In genomic region chr9:112921549-112921948, GRCh38 we compare ENCODE assay signal across 9 cellular contexts. TPM values are rescaled to one million over a fixed set of nuclear protein-coding genes. Genes with fewer than 3 reads are reported as not detected.
DNase-seq lines count a peak whose midpoint lies in the region; ATAC-seq, FAIRE-seq and TF ChIP-seq lines count a peak whose summit lies in the region.
"Had no signal": no experiment of that assay in that cellular context is flagged by ENCODE, and none has a peak within 500 bp of the region (broad histone marks: within the 10 kb centered on the region; RNA-seq: fewer than 3 reads in every experiment).

No MANE protein-coding gene starts in this region.

- H3K9me3 ChIP-seq in A549 (0 out of 3 replicates have a peak, but pooled peaks cover 7% of the 10 kb centered on the region), GM12878 (replicated peaks; ENCODE audit: control insufficient read depth, insufficient read depth, low read length) (no peaks in the 10 kb centered on the region; the same call in 2 of the 3 replicates)

- TF ChIP-seq POLR2A in A549 (IDR thresholded peaks at IDR 0.05; ENCODE audit: low read length) (no peak), GM12878 (IDR thresholded peaks at IDR 0.05; ENCODE audit: low read depth, low read length) (no peak)

- no peak overlapping the region for H2BK5ac ChIP-seq in mesendoderm (ENCODE audit: low read length)

- H4K20me1 ChIP-seq in GM12878 (ENCODE audit: control insufficient read depth, insufficient read depth) = no peaks in the 10 kb centered on the region

- no peak overlapping the region for H3K27ac ChIP-seq in A549
- H3K27ac ChIP-seq in GM12878 (ENCODE audit: control insufficient read depth, insufficient read depth) = no peak overlapping the region
- H3K27ac ChIP-seq in mesendoderm (ENCODE audit: low read depth, low read length) = no peak overlapping the region
- H3K27ac ChIP-seq: epithelial cell of prostate had no signal

- peak; percentile 33; the same call in 2 of the 3 replicates for TF ChIP-seq CTCF in A549 (IDR thresholded peaks at IDR 0.05)
- TF ChIP-seq CTCF in GM10248 (IDR thresholded peaks at IDR 0.05; ENCODE audit: control extremely low read depth, extremely low read depth, low read depth, missing control alignments) = peak; percentile 28
- TF ChIP-seq CTCF in GM12878 (IDR thresholded peaks at IDR 0.05 in 2 of 3, conservative IDR thresholded peaks at IDR 0.05 in 1 of 3; ENCODE audit: control insufficient read depth in 2 of 3, extremely low read depth in 1 of 3, insufficient read depth in 1 of 3, low read depth in 3 of 3, low read length in 3 of 3) = peak; percentile 53 to 65 (median 62)

- H3K79me2 ChIP-seq in GM12878 (ENCODE audit: control insufficient read depth, insufficient read depth, low read length) = no peaks in the 10 kb centered on the region
- H3K79me2 ChIP-seq in mesendoderm (ENCODE audit: control insufficient read depth, insufficient read depth, low read length) = no peaks in the 10 kb centered on the region

- RAD21 ChIA-PET in GM12878 (lab: Charles Lee; ENCODE audit: unreplicated experiment) = no interaction called here

- no peak overlapping the region for H3K56ac ChIP-seq in mesendoderm (ENCODE audit: low read length)

- no peak overlapping the region for H2BK15ac ChIP-seq in mesendoderm (replicated peaks; ENCODE audit: low read depth)

- no peak for FAIRE-seq in A549 (lab: Jason Lieb, UNC)
- peak; percentile 94 for FAIRE-seq in GM12878 (lab: Jason Lieb, UNC)

- TF ChIP-seq RAD21 in A549 (conservative IDR thresholded peaks at IDR 0.05 in 1 of 2, IDR thresholded peaks at IDR 0.05 in 1 of 2) (peak; percentile 28 to 41; a peak in 1 of 5 replicates), GM12878 (IDR thresholded peaks at IDR 0.05; ENCODE audit: insufficient read depth, low read depth, low read length) (peak; percentile 58)

- H4K5ac ChIP-seq in mesendoderm (ENCODE audit: low read length) = no peak overlapping the region

- H3K9ac ChIP-seq in GM12878 (ENCODE audit: control insufficient read depth, insufficient read depth, low read length) = no peak overlapping the region
- no peak overlapping the region for H3K9ac ChIP-seq in mesendoderm (ENCODE audit: low read length)

- no peak overlapping the region for H3K23ac ChIP-seq in mesendoderm (ENCODE audit: low read length)

- no peak overlapping the region for H2BK120ac ChIP-seq in mesendoderm (ENCODE audit: low read depth, low read length)

- ATAC-seq in A549 (peak; percentile 54 to 76; a peak in 4 of 6 replicates), GM12878 (peak; percentile 60), GM18858 (IDR thresholded peaks at IDR 0.05; ENCODE audit: unreplicated experiment) (no peak), GM18519 (IDR thresholded peaks at IDR 0.05; ENCODE audit: low FRiP score, unreplicated experiment) (no peak)

- WGBS in A549 (ENCODE audit: missing lambda C conversion rate) = 0% methylated on average over 3 of the region's 3 CpGs
- WGBS in GM12878 (ENCODE audit: insufficient coverage, insufficient replicate concordance, low lambda C conversion rate, missing lambda C conversion rate) = 0% methylated on average over 3 of the region's 3 CpGs
- WGBS in mesendoderm (ENCODE audit: extremely low coverage, insufficient coverage, low lambda C conversion rate) = no CpG with 5 or more reads among the region's 3 CpGs

- intact Hi-C loops in GM12878 (cut with micrococcal nuclease; ENCODE audit: unreplicated experiment) = loop anchor here (10.0 kb wide), 1 partner anchor 733 kb away; no protein-coding TSS in a partner anchor

- CTCF ChIA-PET in A549 (lab: Yijun Ruan, JAX) (interaction anchor here (0.8 to 2.4 kb wide), 4 partner anchors 12 to 667 kb away, joined by 3 to 11 read pairs (median 5); no protein-coding TSS in a partner anchor), GM10248 (lab: Yijun Ruan, JAX) (interaction anchor here (0.8 to 6.0 kb wide), 5 partner anchors 12 to 191 kb away, joined by 3 to 41 read pairs (median 4); no protein-coding TSS in a partner anchor), GM12878 (lab: Yijun Ruan, JAX) (interaction anchor here (2.9 kb wide), 1 partner anchor 191 kb away, joined by 12 read pairs; no protein-coding TSS in a partner anchor)

- no peak overlapping the region for H3K18ac ChIP-seq in mesendoderm (ENCODE audit: low read length)

- H3K36me3 ChIP-seq in GM12878 (ENCODE audit: control insufficient read depth in 2 of 2, insufficient read depth in 2 of 2, low read length in 1 of 2) (no peaks in the 10 kb centered on the region), mesendoderm (ENCODE audit: control insufficient read depth, insufficient read depth, low read length) (no peaks in the 10 kb centered on the region)

- no peak overlapping the region for H3K4me3 ChIP-seq in A549
- H3K4me3 ChIP-seq in GM12878 = no peak overlapping the region
- no peak overlapping the region for H3K4me3 ChIP-seq in mesendoderm (ENCODE audit: low read length)

- no peak overlapping the region for H2AFZ ChIP-seq in GM12878 (ENCODE audit: control insufficient read depth, low read depth, low read length)

- TF ChIP-seq EP300 in A549 (IDR thresholded peaks at IDR 0.05) = no peak
- no peak for TF ChIP-seq EP300 in GM12878 (IDR thresholded peaks at IDR 0.05; ENCODE audit: borderline replicate concordance in 1 of 2, control insufficient read depth in 1 of 2, low read depth in 2 of 2, low read length in 2 of 2)

- in situ Hi-C loops in GM12878 (cut with MboI) = no loop called here

- DNase-seq in A549 (ENCODE audit: low read depth in 1 of 2, low spot score in 1 of 2) (peak in 1 of 2 experiments; percentile 55), GM10248 (ENCODE audit: extremely low spot score) (no peak), MV-4-11 (lab: John Stamatoyannopoulos, UW) (peak; percentile 77), GM12878 (ENCODE audit: low read depth, low spot score) (no peak), mesendoderm (peak; percentile 91), NCI-H1105 (lab: John Stamatoyannopoulos, UW) (no peak)

- no peaks in the 10 kb centered on the region for H3K79me1 ChIP-seq in mesendoderm (ENCODE audit: low read length)

- H3K27me3 ChIP-seq in GM12878 (replicated peaks in 1 of 2; ENCODE audit: control insufficient read depth in 2 of 2, insufficient read depth in 2 of 2, low read length in 1 of 2) = no peaks in the 10 kb centered on the region; a peak in 1 of 4 replicates
- H3K27me3 ChIP-seq in mesendoderm (ENCODE audit: insufficient read depth, low read length, poor library complexity) = peaks cover 4% of the 10 kb centered on the region

- H3K4me2 ChIP-seq in A549 (no peak overlapping the region), GM12878 (ENCODE audit: control insufficient read depth, insufficient read depth) (no peak overlapping the region), mesendoderm (ENCODE audit: low read length) (no peak overlapping the region)

- no peak overlapping the region for H2AK5ac ChIP-seq in mesendoderm (ENCODE audit: low read length)

- no TSS peak for BruUV-seq in GM12878 (replicated peaks; lab: Mats Ljungman, UMichigan)

- no peak overlapping the region for H4K8ac ChIP-seq in mesendoderm (ENCODE audit: low read depth, low read length)

- POLR2A ChIA-PET in A549 (lab: Yijun Ruan, JAX) = no interaction called here
- POLR2A ChIA-PET in GM10248 (lab: Yijun Ruan, JAX) = no interaction called here
- POLR2A ChIA-PET in GM12878 (lab: Charles Lee) = no interaction called here

- H3K4ac ChIP-seq in mesendoderm (ENCODE audit: low read depth, low read length) = no peak overlapping the region

- SMC1A ChIA-PET in GM12878 (lab: Charles Lee; ENCODE audit: uncharacterized antibody, unreplicated experiment) = no interaction called here

- H3K4me1 ChIP-seq in A549 (no peaks in the 10 kb centered on the region), GM12878 (ENCODE audit: control insufficient read depth, insufficient read depth, low read length) (no peaks in the 10 kb centered on the region), mesendoderm (ENCODE audit: control insufficient read depth, low read depth, low read length) (no peaks in the 10 kb centered on the region)

TF ChIP-seq in A549, 52 proteins besides CTCF, POLR2A, EP300 and RAD21:
- TF ChIP-seq RFX5 (IDR thresholded peaks at IDR 0.05) = no peak
- no peak for TF ChIP-seq CEBPB (IDR thresholded peaks at IDR 0.05)
- TF ChIP-seq NR3C1 (IDR thresholded peaks at IDR 0.05) = no peak
- no peak for TF ChIP-seq MYC (IDR thresholded peaks at IDR 0.05; ENCODE audit: borderline replicate concordance, low read length)
- TF ChIP-seq JUN (IDR thresholded peaks at IDR 0.05) = no peak
TF ChIP-seq in A549: peak in this region for 0.

TF ChIP-seq in GM12878, 131 proteins besides CTCF, POLR2A, EP300 and RAD21:
- TF ChIP-seq SMC3 (IDR thresholded peaks at IDR 0.05; ENCODE audit: borderline replicate concordance, low read length) (peak; percentile 58), RELA (IDR thresholded peaks at IDR 0.05; ENCODE audit: borderline replicate concordance, partially characterized antibody) (no peak)
TF ChIP-seq in GM12878: peak in this region for 1.

RNA-seq across cellular contexts. Expression of gene SLC46A2, which starts 30.9 kb away (rescaled TPM):
- polyA plus RNA-seq in A549 (2011; rRNA removed) = not detected in 2 replicates
- not detected in 2 replicates for polyA plus RNA-seq in A549 (2012; cell fraction: cytosol; rRNA removed)
- polyA plus RNA-seq in A549 (2012; cell fraction: nucleus; rRNA removed) = not detected in 2 replicates
- polyA plus RNA-seq in A549 (2017; fragmentation: RNase III; extraction: RNeasy Plus Mini Kit Qiagen cat#74134 plus additional on column Dnase treatment) = not detected in 3 replicates
- polyA minus RNA-seq in A549 (2011; rRNA and poly(A)+ RNA removed) = not detected in 2 replicates
- not detected in 2 replicates for total RNA-seq in GM12878 (2013; cell fraction: nucleolus; rRNA removed)
- total RNA-seq in GM12878 (2014; rRNA removed) = not detected in 2 replicates
- not detected in 2 replicates for total RNA-seq in GM12878 (2014; rRNA removed; fragmentation: Illumina TruSeq; extraction: Trizol)
- not detected in 2 replicates for total RNA-seq in GM12878 (2021)
- polyA plus RNA-seq in GM12878 (2011; ENCODE audit: low read depth) = not detected
- polyA plus RNA-seq in GM12878 (2011; rRNA removed) = not detected in 2 replicates
- polyA plus RNA-seq in GM12878 (2011; cell fraction: cytosol; rRNA removed) = not detected in 2 replicates
- polyA plus RNA-seq in GM12878 (2011; cell fraction: nucleus; rRNA removed) = not detected in 2 replicates
- not detected in 2 replicates for polyA plus RNA-seq in GM12878 (2012)
- polyA plus RNA-seq in GM12878 (2014; fragmentation: Illumina TruSeq; extraction: Trizol) = not detected in 2 replicates
- not detected for polyA plus RNA-seq in GM12878 (2014; fragmentation: Nextera tagmentation; extraction: Ambion mirVana)
- polyA plus RNA-seq in GM12878 (2014; rRNA removed) = not detected in 2 replicates
- not detected for polyA plus RNA-seq in GM12878 (2016; fragmentation: Nextera tagmentation; extraction: Ambion mirVana)
- polyA minus RNA-seq in GM12878 (2011; rRNA and poly(A)+ RNA removed) = not detected in 2 replicates
- polyA minus RNA-seq in GM12878 (2011; cell fraction: cytosol; rRNA and poly(A)+ RNA removed) = not detected in 2 replicates
- polyA minus RNA-seq in GM12878 (2011; cell fraction: nucleus; rRNA and poly(A)+ RNA removed) = not detected in 2 replicates
- polyA plus RNA-seq in mesendoderm (2013, experiment 1 of 2) = 0.01 TPM
- polyA plus RNA-seq in mesendoderm (2013, experiment 2 of 2) = not detected

Comparison
In these comparisons a context has a peak if more than half of its experiments do, and no peak if none do; other contexts are left out.
1. ATAC-seq: peak in A549 (2 of 2) and GM12878 (single experiment); none in GM18858 (single experiment) and GM18519 (single experiment).
2. DNase-seq: peak in MV-4-11 (single experiment) and mesendoderm (single experiment); none in GM10248 (single experiment), GM12878 (single experiment) and NCI-H1105 (single experiment).
3. Of the 24 proteins assayed by ChIP-seq in both GM12878 and A549: peak only in GM12878: SMC3; only in A549: none; in both: CTCF and RAD21; in neither: 21.
4. Peak in every context shown above with its lines, with median percentiles within 50 percentile points of each other: CTCF ChIP-seq.